Comparison of ENCODE assay signal across 21 cellular contexts in genomic region chr4:4326136-4326535, GRCh38.
"Had no signal": no experiment of that assay in that cellular context is flagged by ENCODE, and none has a peak within 500 bp of the region (broad histone marks: within the 10 kb centered on the region; RNA-seq: fewer than 3 reads in every experiment).

No MANE protein-coding gene starts in this region.

- H3K27ac ChIP-seq: coronary artery, lower lobe of right lung, neutrophil, pancreas, skin epidermis, thoracic aorta, transverse colon, vagina had no signal

- H3K4me1 ChIP-seq: lower lobe of right lung, pancreas, transverse colon, vagina had no signal

- ATAC-seq: left ventricle myocardium superior; lower lobe of right lung; natural killer cell; pancreas; stimulated activated memory B cell treated with anti-CD40 and anti-IgM and Interleukin-4, amounts not matched to agents 10 μg/mL and 1 μg/mL and 100 μg/mL, for 72 hours; stimulated activated naive CD8-positive, alpha-beta T cell treated with anti-CD3 and anti-CD28 coated beads, Interleukin-15, Interleukin-2, amounts not matched to agents 100 U/mL and 50 U/mL, for 24 hours had no signal

- FAIRE-seq: frontal cortex, keratinocyte, pancreas had no signal

- H3K9me3 ChIP-seq: lower lobe of right lung, neutrophil, pancreas, spleen, thoracic aorta, transverse colon, vagina had no signal

- H3K27me3 ChIP-seq: pancreas, spleen, transverse colon, vagina had no signal

- H3K4me3 ChIP-seq: coronary artery, lower lobe of right lung, pancreas, skin epidermis, spleen, thoracic aorta, transverse colon, vagina had no signal

- DNase-seq: dermis blood vessel endothelial cell; effector memory CD4-positive, alpha-beta T cell; hypothalamus; immature natural killer cell; left ventricle myocardium superior; lower lobe of right lung; natural killer cell; pancreas; spleen; stimulated activated CD4-positive, alpha-beta T cell treated with anti-CD3 and anti-CD28 coated beads, Interleukin-4, amount 100 ng/mL, for 4 hours; stimulated activated naive CD8-positive, alpha-beta T cell treated with anti-CD3 and anti-CD28 coated beads, Interleukin-15, Interleukin-2, amounts not matched to agents 100 U/mL and 50 U/mL, for 24 hours; substantia nigra; transverse colon had no signal
